In the genomic region with DNA sequence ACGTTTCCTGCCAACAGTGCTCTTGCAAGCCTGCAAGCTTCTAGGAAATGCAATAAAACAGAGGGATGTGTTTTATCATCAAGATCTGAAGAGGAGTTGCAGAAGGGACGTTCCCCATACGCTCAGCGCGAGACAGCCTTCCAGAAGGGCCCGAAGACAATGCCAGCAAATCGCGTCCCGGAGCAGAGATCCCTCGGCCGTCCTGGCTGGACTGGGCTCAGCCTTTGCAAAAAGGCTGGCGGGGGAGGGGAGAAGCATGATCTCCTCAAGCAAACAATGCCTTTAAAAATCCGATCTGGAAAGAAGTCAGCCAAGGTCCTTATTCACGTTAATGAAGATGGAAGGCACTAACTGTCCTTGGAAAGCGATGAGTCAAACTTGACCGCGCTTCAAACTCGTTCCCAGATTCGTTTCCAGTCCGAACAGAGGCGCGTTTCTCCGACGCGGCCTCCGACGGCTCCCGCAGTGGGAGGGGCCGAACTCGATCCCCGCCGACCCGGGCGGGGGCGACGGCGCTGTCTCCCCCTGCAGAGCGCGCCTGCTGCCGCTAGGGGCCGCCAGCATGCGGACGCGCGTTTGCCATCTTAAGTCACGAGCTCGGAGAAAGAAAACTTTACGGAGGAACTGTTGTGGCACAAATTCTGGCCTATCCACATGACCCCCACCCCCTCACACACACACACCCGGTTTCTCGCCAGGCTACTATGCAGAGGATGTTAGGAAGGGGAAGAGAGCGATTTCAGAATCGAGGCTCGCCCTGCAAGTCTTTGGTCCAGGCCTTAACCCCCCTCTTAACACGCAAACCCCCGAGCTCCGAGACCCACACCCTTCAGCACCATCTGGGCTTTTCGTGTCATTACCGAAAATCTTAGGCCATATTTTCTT, we compare ENCODE assay signal across 1 cellular context.
A peak's percentile ranks its signal among the peaks of the same experiment; 100 is the strongest.
TF ChIP-seq lines count a peak whose summit lies in the region.

No MANE protein-coding gene starts in this region.

TF ChIP-seq in HEK293, 187 proteins besides CTCF, POLR2A, EP300 and RAD21 (continued from another document and continues in another):
- TF ChIP-seq, protein P1, sequence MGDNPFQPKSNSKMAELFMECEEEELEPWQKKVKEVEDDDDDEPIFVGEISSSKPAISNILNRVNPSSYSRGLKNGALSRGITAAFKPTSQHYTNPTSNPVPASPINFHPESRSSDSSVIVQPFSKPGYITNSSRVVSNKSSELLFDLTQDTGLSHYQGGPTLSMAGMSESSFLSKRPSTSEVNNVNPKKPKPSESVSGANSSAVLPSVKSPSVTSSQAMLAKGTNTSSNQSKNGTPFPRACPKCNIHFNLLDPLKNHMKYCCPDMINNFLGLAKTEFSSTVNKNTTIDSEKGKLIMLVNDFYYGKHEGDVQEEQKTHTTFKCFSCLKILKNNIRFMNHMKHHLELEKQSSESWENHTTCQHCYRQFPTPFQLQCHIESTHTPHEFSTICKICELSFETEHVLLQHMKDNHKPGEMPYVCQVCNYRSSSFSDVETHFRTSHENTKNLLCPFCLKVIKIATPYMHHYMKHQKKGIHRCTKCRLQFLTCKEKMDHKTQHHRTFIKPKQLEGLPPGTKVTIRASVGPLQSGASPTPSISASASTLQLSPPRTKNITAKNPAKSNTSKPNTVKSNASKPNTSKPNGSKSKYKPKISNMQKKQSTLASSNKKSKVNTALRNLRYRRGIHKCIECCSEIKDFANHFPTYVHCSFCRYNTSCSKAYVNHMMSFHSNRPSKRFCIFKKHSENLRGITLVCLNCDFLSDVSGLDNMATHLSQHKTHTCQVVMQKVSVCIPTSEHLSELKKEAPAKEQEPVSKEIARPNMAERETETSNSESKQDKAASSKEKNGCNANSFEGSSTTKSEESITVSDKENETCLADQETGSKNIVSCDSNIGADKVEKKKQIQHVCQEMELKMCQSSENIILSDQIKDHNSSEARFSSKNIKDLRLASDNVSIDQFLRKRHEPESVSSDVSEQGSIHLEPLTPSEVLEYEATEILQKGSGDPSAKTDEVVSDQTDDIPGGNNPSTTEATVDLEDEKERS (tag by site-specific recombination; IDR thresholded peaks at IDR 0.05), result no peak
- TF ChIP-seq ZNF391 (tag by site-specific recombination; IDR thresholded peaks at IDR 0.05; ENCODE audit: borderline replicate concordance, low read depth) (no peak), SALL2 (tag by site-specific recombination; IDR thresholded peaks at IDR 0.05; ENCODE audit: borderline replicate concordance) (no peak), ZNF843 (tag by site-specific recombination; IDR thresholded peaks at IDR 0.05) (no peak), ZNF549 (tag by site-specific recombination; IDR thresholded peaks at IDR 0.05) (no peak), ZNF560 (tag by site-specific recombination; IDR thresholded peaks at IDR 0.05; ENCODE audit: borderline replicate concordance) (no peak), ZNF596 (tag by site-specific recombination; IDR thresholded peaks at IDR 0.05) (no peak), ZNF114 (tag by site-specific recombination; IDR thresholded peaks at IDR 0.05) (no peak), ZNF548 (tag by site-specific recombination; IDR thresholded peaks at IDR 0.05) (no peak), ZNF211 (tag by site-specific recombination; IDR thresholded peaks at IDR 0.05; ENCODE audit: low read depth) (no peak), RBAK (tag by site-specific recombination; IDR thresholded peaks at IDR 0.05) (no peak), ZNF366 (tag by site-specific recombination; conservative IDR thresholded peaks at IDR 0.05) (no peak), ZNF37A (tag by site-specific recombination; IDR thresholded peaks at IDR 0.05) (no peak), ZNF501 (tag by site-specific recombination; IDR thresholded peaks at IDR 0.05) (no peak), ZNF248 (tag by site-specific recombination; IDR thresholded peaks at IDR 0.05) (no peak), ZSCAN30 (tag by site-specific recombination; IDR thresholded peaks at IDR 0.05) (peak; percentile 84), PRDM1 (tag by site-specific recombination; IDR thresholded peaks at IDR 0.05) (no peak), EGR2 (tag by site-specific recombination; IDR thresholded peaks at IDR 0.05; ENCODE audit: low read depth) (peak; percentile 70), ZNF239 (tag by site-specific recombination; IDR thresholded peaks at IDR 0.05) (no peak), ZNF311 (tag by site-specific recombination; IDR thresholded peaks at IDR 0.05; ENCODE audit: borderline replicate concordance) (no peak), ZNF664 (tag by site-specific recombination; IDR thresholded peaks at IDR 0.05) (no peak), ZNF155 (tag by site-specific recombination; IDR thresholded peaks at IDR 0.05) (no peak), ZBTB8A (tag by site-specific recombination; IDR thresholded peaks at IDR 0.05) (no peak), KLF8 (tag by site-specific recombination; IDR thresholded peaks at IDR 0.05) (peak; percentile 43; the same call in 1 of the 2 replicates), ZFP37 (tag by site-specific recombination; IDR thresholded peaks at IDR 0.05) (peak; percentile 32; the same call in 1 of the 2 replicates), ZNF626 (tag by site-specific recombination; IDR thresholded peaks at IDR 0.05) (no peak), ZSCAN16 (tag by site-specific recombination; IDR thresholded peaks at IDR 0.05) (no peak), ZNF600 (tag by site-specific recombination; IDR thresholded peaks at IDR 0.05) (peak; percentile 85), ZNF621 (tag by site-specific recombination; IDR thresholded peaks at IDR 0.05) (no peak), ZNF785 (tag by site-specific recombination; IDR thresholded peaks at IDR 0.05) (no peak), ZNF473 (tag by site-specific recombination; IDR thresholded peaks at IDR 0.05) (no peak), ZNF140 (tag by site-specific recombination; IDR thresholded peaks at IDR 0.05) (no peak), ZNF544 (tag by site-specific recombination; IDR thresholded peaks at IDR 0.05) (no peak), HOXA7 (CRISPR knock-in tag; IDR thresholded peaks at IDR 0.05; ENCODE audit: borderline replicate concordance) (no peak), ZNF157 (tag by site-specific recombination; IDR thresholded peaks at IDR 0.05) (no peak), ZXDB (tag by site-specific recombination; IDR thresholded peaks at IDR 0.05) (0 out of 2 replicates have a peak, but pooled peaks have one; percentile 39)
- TF ChIP-seq, protein P2, sequence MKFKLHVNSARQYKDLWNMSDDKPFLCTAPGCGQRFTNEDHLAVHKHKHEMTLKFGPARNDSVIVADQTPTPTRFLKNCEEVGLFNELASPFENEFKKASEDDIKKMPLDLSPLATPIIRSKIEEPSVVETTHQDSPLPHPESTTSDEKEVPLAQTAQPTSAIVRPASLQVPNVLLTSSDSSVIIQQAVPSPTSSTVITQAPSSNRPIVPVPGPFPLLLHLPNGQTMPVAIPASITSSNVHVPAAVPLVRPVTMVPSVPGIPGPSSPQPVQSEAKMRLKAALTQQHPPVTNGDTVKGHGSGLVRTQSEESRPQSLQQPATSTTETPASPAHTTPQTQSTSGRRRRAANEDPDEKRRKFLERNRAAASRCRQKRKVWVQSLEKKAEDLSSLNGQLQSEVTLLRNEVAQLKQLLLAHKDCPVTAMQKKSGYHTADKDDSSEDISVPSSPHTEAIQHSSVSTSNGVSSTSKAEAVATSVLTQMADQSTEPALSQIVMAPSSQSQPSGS (tag by site-specific recombination; IDR thresholded peaks at IDR 0.05; ENCODE audit: low read depth), result no peak
- TF ChIP-seq, protein P3, sequence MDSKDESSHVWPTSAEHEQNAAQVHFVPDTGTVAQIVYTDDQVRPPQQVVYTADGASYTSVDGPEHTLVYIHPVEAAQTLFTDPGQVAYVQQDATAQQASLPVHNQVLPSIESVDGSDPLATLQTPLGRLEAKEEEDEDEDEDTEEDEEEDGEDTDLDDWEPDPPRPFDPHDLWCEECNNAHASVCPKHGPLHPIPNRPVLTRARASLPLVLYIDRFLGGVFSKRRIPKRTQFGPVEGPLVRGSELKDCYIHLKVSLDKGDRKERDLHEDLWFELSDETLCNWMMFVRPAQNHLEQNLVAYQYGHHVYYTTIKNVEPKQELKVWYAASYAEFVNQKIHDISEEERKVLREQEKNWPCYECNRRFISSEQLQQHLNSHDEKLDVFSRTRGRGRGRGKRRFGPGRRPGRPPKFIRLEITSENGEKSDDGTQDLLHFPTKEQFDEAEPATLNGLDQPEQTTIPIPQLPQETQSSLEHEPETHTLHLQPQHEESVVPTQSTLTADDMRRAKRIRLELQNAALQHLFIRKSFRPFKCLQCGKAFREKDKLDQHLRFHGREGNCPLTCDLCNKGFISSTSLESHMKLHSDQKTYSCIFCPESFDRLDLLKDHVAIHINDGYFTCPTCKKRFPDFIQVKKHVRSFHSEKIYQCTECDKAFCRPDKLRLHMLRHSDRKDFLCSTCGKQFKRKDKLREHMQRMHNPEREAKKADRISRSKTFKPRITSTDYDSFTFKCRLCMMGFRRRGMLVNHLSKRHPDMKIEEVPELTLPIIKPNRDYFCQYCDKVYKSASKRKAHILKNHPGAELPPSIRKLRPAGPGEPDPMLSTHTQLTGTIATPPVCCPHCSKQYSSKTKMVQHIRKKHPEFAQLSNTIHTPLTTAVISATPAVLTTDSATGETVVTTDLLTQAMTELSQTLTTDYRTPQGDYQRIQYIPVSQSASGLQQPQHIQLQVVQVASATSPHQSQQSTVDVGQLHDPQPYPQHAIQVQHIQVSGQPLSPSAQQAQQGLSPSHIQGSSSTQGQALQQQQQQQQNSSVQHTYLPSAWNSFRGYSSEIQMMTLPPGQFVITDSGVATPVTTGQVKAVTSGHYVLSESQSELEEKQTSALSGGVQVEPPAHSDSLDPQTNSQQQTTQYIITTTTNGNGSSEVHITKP (tag by site-specific recombination; IDR thresholded peaks at IDR 0.05), result peak; percentile 90
- TF ChIP-seq, protein P4, sequence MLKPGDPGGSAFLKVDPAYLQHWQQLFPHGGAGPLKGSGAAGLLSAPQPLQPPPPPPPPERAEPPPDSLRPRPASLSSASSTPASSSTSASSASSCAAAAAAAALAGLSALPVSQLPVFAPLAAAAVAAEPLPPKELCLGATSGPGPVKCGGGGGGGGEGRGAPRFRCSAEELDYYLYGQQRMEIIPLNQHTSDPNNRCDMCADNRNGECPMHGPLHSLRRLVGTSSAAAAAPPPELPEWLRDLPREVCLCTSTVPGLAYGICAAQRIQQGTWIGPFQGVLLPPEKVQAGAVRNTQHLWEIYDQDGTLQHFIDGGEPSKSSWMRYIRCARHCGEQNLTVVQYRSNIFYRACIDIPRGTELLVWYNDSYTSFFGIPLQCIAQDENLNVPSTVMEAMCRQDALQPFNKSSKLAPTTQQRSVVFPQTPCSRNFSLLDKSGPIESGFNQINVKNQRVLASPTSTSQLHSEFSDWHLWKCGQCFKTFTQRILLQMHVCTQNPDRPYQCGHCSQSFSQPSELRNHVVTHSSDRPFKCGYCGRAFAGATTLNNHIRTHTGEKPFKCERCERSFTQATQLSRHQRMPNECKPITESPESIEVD (tag by site-specific recombination; IDR thresholded peaks at IDR 0.05), result no peak
- TF ChIP-seq, protein P5, sequence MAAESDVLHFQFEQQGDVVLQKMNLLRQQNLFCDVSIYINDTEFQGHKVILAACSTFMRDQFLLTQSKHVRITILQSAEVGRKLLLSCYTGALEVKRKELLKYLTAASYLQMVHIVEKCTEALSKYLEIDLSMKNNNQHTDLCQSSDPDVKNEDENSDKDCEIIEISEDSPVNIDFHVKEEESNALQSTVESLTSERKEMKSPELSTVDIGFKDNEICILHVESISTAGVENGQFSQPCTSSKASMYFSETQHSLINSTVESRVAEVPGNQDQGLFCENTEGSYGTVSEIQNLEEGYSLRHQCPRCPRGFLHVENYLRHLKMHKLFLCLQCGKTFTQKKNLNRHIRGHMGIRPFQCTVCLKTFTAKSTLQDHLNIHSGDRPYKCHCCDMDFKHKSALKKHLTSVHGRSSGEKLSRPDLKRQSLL (tag by site-specific recombination; IDR thresholded peaks at IDR 0.05), result no peak
- TF ChIP-seq, protein P6, sequence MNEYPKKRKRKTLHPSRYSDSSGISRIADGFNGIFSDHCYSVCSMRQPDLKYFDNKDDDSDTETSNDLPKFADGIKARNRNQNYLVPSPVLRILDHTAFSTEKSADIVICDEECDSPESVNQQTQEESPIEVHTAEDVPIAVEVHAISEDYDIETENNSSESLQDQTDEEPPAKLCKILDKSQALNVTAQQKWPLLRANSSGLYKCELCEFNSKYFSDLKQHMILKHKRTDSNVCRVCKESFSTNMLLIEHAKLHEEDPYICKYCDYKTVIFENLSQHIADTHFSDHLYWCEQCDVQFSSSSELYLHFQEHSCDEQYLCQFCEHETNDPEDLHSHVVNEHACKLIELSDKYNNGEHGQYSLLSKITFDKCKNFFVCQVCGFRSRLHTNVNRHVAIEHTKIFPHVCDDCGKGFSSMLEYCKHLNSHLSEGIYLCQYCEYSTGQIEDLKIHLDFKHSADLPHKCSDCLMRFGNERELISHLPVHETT (tag by site-specific recombination; IDR thresholded peaks at IDR 0.05), result 0 out of 2 replicates have a peak, but pooled peaks have one; percentile 15
- TF ChIP-seq, protein P7, sequence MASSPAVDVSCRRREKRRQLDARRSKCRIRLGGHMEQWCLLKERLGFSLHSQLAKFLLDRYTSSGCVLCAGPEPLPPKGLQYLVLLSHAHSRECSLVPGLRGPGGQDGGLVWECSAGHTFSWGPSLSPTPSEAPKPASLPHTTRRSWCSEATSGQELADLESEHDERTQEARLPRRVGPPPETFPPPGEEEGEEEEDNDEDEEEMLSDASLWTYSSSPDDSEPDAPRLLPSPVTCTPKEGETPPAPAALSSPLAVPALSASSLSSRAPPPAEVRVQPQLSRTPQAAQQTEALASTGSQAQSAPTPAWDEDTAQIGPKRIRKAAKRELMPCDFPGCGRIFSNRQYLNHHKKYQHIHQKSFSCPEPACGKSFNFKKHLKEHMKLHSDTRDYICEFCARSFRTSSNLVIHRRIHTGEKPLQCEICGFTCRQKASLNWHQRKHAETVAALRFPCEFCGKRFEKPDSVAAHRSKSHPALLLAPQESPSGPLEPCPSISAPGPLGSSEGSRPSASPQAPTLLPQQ (tag by site-specific recombination; IDR thresholded peaks at IDR 0.05), result peak; percentile 65
- TF ChIP-seq, protein P8, sequence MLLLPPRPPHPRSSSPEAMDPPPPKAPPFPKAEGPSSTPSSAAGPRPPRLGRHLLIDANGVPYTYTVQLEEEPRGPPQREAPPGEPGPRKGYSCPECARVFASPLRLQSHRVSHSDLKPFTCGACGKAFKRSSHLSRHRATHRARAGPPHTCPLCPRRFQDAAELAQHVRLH (tag by site-specific recombination; IDR thresholded peaks at IDR 0.05), result no peak
- TF ChIP-seq, protein P9, sequence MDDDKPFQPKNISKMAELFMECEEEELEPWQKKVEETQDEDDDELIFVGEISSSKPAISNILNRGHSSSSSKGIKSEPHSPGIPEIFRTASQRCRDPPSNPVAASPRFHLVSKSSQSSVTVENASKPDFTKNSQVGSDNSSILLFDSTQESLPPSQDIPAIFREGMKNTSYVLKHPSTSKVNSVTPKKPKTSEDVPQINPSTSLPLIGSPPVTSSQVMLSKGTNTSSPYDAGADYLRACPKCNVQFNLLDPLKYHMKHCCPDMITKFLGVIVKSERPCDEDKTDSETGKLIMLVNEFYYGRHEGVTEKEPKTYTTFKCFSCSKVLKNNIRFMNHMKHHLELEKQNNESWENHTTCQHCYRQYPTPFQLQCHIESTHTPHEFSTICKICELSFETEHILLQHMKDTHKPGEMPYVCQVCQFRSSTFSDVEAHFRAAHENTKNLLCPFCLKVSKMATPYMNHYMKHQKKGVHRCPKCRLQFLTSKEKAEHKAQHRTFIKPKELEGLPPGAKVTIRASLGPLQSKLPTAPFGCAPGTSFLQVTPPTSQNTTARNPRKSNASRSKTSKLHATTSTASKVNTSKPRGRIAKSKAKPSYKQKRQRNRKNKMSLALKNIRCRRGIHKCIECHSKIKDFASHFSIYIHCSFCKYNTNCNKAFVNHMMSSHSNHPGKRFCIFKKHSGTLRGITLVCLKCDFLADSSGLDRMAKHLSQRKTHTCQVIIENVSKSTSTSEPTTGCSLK (tag by site-specific recombination; IDR thresholded peaks at IDR 0.05), result no peak
